In genomic region chr4:119707336-119707735, GRCh38 we compare ENCODE assay signal across 16 cellular contexts.
DNase-seq lines count a peak whose midpoint lies in the region; ATAC-seq, FAIRE-seq and TF ChIP-seq lines count a peak whose summit lies in the region.
"Had no signal": no experiment of that assay in that cellular context is flagged by ENCODE, and none has a peak within 500 bp of the region (broad histone marks: within the 10 kb centered on the region; RNA-seq: fewer than 3 reads in every experiment).

No MANE protein-coding gene starts in this region.

- H3K27ac Mint-ChIP-seq in endothelial cell (ENCODE audit: unreplicated experiment): no peak overlapping the region
- H3K27ac Mint-ChIP-seq: B cell; CD4-positive, alpha-beta T cell; HFFc6 had no signal

- WGBS in HepG2 (ENCODE audit: low lambda C conversion rate): 0% methylated on average over 3 of the region's 3 CpGs
- WGBS in transverse colon (ENCODE audit: low coverage in 1 of 2), 2 donors: 48 to 60% methylated on average over 3 of the region's 3 CpGs

- H3K4me1 Mint-ChIP-seq in endothelial cell (ENCODE audit: unreplicated experiment): no peaks in the 10 kb centered on the region

- POLR2A ChIA-PET in HepG2 (lab: Yijun Ruan, JAX): no interaction called here

- H3K27ac ChIP-seq in HepG2 (ENCODE audit: extremely low read length, insufficient read depth, low read length): no peak overlapping the region
- H3K27ac ChIP-seq in transverse colon: peak overlapping the region in 2 of 4 donors; percentile 21 to 36

- H3K36me3 ChIP-seq in HepG2 (replicated peaks in 1 of 2; ENCODE audit: control insufficient read depth in 1 of 2, insufficient read depth in 2 of 2, low read length in 2 of 2) (no peaks in the 10 kb centered on the region), transverse colon (peaks cover 0 to 5% (median 0%) of the 10 kb centered on the region in 4 donors)

- ATAC-seq in HepG2: peak; percentile 98
- ATAC-seq: GM12878 had no signal

- no peak overlapping the region for H3K4me3 Mint-ChIP-seq in endothelial cell (ENCODE audit: unreplicated experiment)
- H3K4me3 Mint-ChIP-seq: B cell; CD4-positive, alpha-beta T cell; HFFc6 had no signal

- H3K27me3 ChIP-seq in HepG2 (ENCODE audit: control insufficient read depth in 1 of 2, insufficient read depth in 2 of 2, low read length in 2 of 2): no peaks in the 10 kb centered on the region
- no peaks in the 10 kb centered on the region for H3K27me3 ChIP-seq in transverse colon

- no peak for TF ChIP-seq CTCF in HepG2 (CRISPR knock-in tag; IDR thresholded peaks at IDR 0.05)
- TF ChIP-seq CTCF in transverse colon (IDR thresholded peaks at IDR 0.05): no peak
- TF ChIP-seq CTCF in endothelial cell (IDR thresholded peaks at IDR 0.05; ENCODE audit: unreplicated experiment): no peak

- FAIRE-seq in colon (lab: Jason Lieb, UNC): peak; percentile 36
- FAIRE-seq in HepG2 (lab: Jason Lieb, UNC): peak; percentile 84
- FAIRE-seq: A204.1, GM12878, GM18507 had no signal

- H3K9ac ChIP-seq in HepG2 (ENCODE audit: insufficient read depth, low read depth, low read length): no peak overlapping the region

- H3K9me3 ChIP-seq in HepG2 (ENCODE audit: low read length): peaks cover 10% of the 10 kb centered on the region; the same call in 1 of the 2 replicates
- no peaks in the 10 kb centered on the region for H3K9me3 ChIP-seq in transverse colon

- no peaks in the 10 kb centered on the region for H4K20me1 ChIP-seq in HepG2 (ENCODE audit: insufficient read depth, low read length)

- peak overlapping the region; percentile 27; the same call in 1 of the 2 replicates for H3K4me2 ChIP-seq in HepG2 (ENCODE audit: low read depth, low read length)

- DNase-seq in HuH-7 (ENCODE audit: low spot score) (peak; percentile 6), HepG2 (ENCODE audit: low spot score) (peak; percentile 82), transverse colon (peak; percentile 12), endothelial cell (ENCODE audit: low spot score) (no peak), globus pallidus (ENCODE audit: low spot score) (no peak)
- DNase-seq in activated naive CD4-positive, alpha-beta T cell treated with anti-CD3 and anti-CD28 coated beads, Interleukin-2, amount 50 U/mL, for 16 hours: no peak
- DNase-seq: C1 segment of cervical spinal cord; CD4-positive, alpha-beta T cell; DMS79; HCEC 1CT; HFFc6 had no signal

- H3K4me3 ChIP-seq in HepG2 (replicated peaks in 1 of 3; ENCODE audit: insufficient read depth in 1 of 3, low read depth in 2 of 3, low read length in 3 of 3) (no peak overlapping the region; a peak in 1 of 6 replicates), transverse colon (no peak overlapping the region)
- H3K4me3 ChIP-seq: GM12878 had no signal

- no peak overlapping the region for H2AFZ ChIP-seq in HepG2 (ENCODE audit: low read length)

- BruUV-seq in HepG2 (replicated peaks; lab: Mats Ljungman, UMichigan): no TSS peak

- in situ Hi-C loops in HepG2 (cut with HindIII; ENCODE audit: extremely low pct_ligation_motif_present, low pct_unique_long_range_greater_than_20kb): no loop called here
- in situ Hi-C loops in transverse colon (cut with MboI; ENCODE audit: low pct_ligation_motif_present in 1 of 4, low pct_unique_long_range_greater_than_20kb in 1 of 4, low sequenced_read_pairs in 3 of 4): no loop called here

- H3K27me3 Mint-ChIP-seq in endothelial cell (ENCODE audit: unreplicated experiment): peaks cover 1% of the 10 kb centered on the region
- H3K27me3 Mint-ChIP-seq: B cell had no signal

- no peaks in the 10 kb centered on the region for H3K36me3 Mint-ChIP-seq in endothelial cell (ENCODE audit: low read depth, unreplicated experiment)

- H3K79me2 ChIP-seq in HepG2 (ENCODE audit: insufficient read depth, low read length): no peaks in the 10 kb centered on the region

- no peak for TF ChIP-seq RAD21 in HepG2 (CRISPR knock-in tag; IDR thresholded peaks at IDR 0.05)

- CTCF ChIA-PET in HepG2 (lab: Yijun Ruan, JAX; ENCODE audit: low intra/inter-chr PET ratio, low total read pairs): no interaction called here

- no peaks in the 10 kb centered on the region for H3K9me3 Mint-ChIP-seq in endothelial cell (ENCODE audit: unreplicated experiment)
- H3K9me3 Mint-ChIP-seq: HFFc6 had no signal

- intact Hi-C loops in HepG2 (cut with micrococcal nuclease; ENCODE audit: unreplicated experiment) (no loop called here), transverse colon (cut with DNase I; ENCODE audit: low total_unique reads) (no loop called here)

- TF ChIP-seq EP300 in HepG2 (IDR thresholded peaks at IDR 0.05; ENCODE audit: low read depth in 2 of 2, low read length in 2 of 2): peak in 1 of 2 experiments; percentile 89; a peak in 2 of 4 replicates
- peak; percentile 48; the same call in 1 of the 2 replicates for TF ChIP-seq EP300 in HepG2 (CRISPR knock-in tag; IDR thresholded peaks at IDR 0.05; ENCODE audit: borderline replicate concordance)
- TF ChIP-seq EP300 in transverse colon (IDR thresholded peaks at IDR 0.05; ENCODE audit: low read depth): no peak

- TF ChIP-seq POLR2A in HepG2 (IDR thresholded peaks at IDR 0.05; ENCODE audit: insufficient read depth in 1 of 2, low read depth in 2 of 2, low read length in 2 of 2) (no peak), transverse colon (IDR thresholded peaks at IDR 0.05) (no peak)

- H3K4me1 ChIP-seq in HepG2 (ENCODE audit: insufficient read depth, low read length): peaks cover 18% of the 10 kb centered on the region
- peaks cover 0 to 30% (median 13%) of the 10 kb centered on the region in 4 donors for H3K4me1 ChIP-seq in transverse colon

TF ChIP-seq in HepG2, 621 proteins besides CTCF, POLR2A, EP300 and RAD21 (continues in another document):
- TF ChIP-seq ISL2 (CRISPR knock-in tag; IDR thresholded peaks at IDR 0.05): peak; percentile 64; the same call in 1 of the 2 replicates
- peak; percentile 49 for TF ChIP-seq THAP11 (CRISPR knock-in tag; IDR thresholded peaks at IDR 0.05)
- peak; percentile 46 for TF ChIP-seq ASH2L (IDR thresholded peaks at IDR 0.05; ENCODE audit: insufficient read length, low read depth, low read length)
- TF ChIP-seq KAT8 (CRISPR knock-in tag; IDR thresholded peaks at IDR 0.05): peak; percentile 31; the same call in 1 of the 2 replicates
- TF ChIP-seq, protein P1, sequence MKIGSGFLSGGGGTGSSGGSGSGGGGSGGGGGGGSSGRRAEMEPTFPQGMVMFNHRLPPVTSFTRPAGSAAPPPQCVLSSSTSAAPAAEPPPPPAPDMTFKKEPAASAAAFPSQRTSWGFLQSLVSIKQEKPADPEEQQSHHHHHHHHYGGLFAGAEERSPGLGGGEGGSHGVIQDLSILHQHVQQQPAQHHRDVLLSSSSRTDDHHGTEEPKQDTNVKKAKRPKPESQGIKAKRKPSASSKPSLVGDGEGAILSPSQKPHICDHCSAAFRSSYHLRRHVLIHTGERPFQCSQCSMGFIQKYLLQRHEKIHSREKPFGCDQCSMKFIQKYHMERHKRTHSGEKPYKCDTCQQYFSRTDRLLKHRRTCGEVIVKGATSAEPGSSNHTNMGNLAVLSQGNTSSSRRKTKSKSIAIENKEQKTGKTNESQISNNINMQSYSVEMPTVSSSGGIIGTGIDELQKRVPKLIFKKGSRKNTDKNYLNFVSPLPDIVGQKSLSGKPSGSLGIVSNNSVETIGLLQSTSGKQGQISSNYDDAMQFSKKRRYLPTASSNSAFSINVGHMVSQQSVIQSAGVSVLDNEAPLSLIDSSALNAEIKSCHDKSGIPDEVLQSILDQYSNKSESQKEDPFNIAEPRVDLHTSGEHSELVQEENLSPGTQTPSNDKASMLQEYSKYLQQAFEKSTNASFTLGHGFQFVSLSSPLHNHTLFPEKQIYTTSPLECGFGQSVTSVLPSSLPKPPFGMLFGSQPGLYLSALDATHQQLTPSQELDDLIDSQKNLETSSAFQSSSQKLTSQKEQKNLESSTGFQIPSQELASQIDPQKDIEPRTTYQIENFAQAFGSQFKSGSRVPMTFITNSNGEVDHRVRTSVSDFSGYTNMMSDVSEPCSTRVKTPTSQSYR (CRISPR knock-in tag; IDR thresholded peaks at IDR 0.05; ENCODE audit: borderline replicate concordance): no peak
- no peak for TF ChIP-seq ATRX (CRISPR knock-in tag; IDR thresholded peaks at IDR 0.05; ENCODE audit: borderline replicate concordance)
- peak; percentile 52; the same call in 1 of the 2 replicates for TF ChIP-seq MIXL1 (CRISPR knock-in tag; IDR thresholded peaks at IDR 0.05)
- no peak for TF ChIP-seq SOX13 (IDR thresholded peaks at IDR 0.05)
- peak in 1 of 2 experiments; percentile 81; a peak in 2 of 4 replicates for TF ChIP-seq SOX13 (CRISPR knock-in tag; conservative IDR thresholded peaks at IDR 0.05 in 1 of 2, IDR thresholded peaks at IDR 0.05 in 1 of 2)
- TF ChIP-seq ZMYM4 (CRISPR knock-in tag; IDR thresholded peaks at IDR 0.05): peak; percentile 65
- TF ChIP-seq TBL1XR1 (IDR thresholded peaks at IDR 0.05; ENCODE audit: borderline replicate concordance, low read length, partially characterized antibody): peak; percentile 95
- TF ChIP-seq, protein P2, sequence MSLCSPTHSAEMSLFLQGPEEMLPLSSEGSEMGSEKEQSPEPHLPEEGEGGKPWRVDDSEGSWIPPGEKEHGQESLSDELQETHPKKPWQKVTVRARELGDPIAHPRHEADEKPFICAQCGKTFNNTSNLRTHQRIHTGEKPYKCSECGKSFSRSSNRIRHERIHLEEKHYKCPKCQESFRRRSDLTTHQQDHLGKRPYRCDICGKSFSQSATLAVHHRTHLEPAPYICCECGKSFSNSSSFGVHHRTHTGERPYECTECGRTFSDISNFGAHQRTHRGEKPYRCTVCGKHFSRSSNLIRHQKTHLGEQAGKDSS (CRISPR knock-in tag; IDR thresholded peaks at IDR 0.05; ENCODE audit: borderline replicate concordance, low read depth): no peak
- TF ChIP-seq RCOR2 (CRISPR knock-in tag; IDR thresholded peaks at IDR 0.05): peak; percentile 33; the same call in 1 of the 2 replicates
- TF ChIP-seq MATR3 (CRISPR knock-in tag; IDR thresholded peaks at IDR 0.05): no peak
- peak; percentile 79 for TF ChIP-seq HDAC2 (CRISPR knock-in tag; IDR thresholded peaks at IDR 0.05)
- TF ChIP-seq NR2F1 (CRISPR knock-in tag; IDR thresholded peaks at IDR 0.05): peak; percentile 53 to 62; a peak in 3 of 4 replicates
- peak; percentile 66; the same call in 1 of the 2 replicates for TF ChIP-seq ARID3A (IDR thresholded peaks at IDR 0.05; ENCODE audit: low read depth, low read length)

Comparison
In these comparisons a context has a peak if more than half of its experiments do, and no peak if none do; other contexts are left out.
1. DNase-seq: peak in HuH-7 (single experiment), HepG2 (single experiment) and transverse colon (single experiment); none in activated naive CD4-positive, alpha-beta T cell treated with anti-CD3 and anti-CD28 coated beads, Interleukin-2, amount 50 U/mL, for 16 hours (single experiment), endothelial cell (single experiment) and globus pallidus (single experiment).